1 cellular context compared by ENCODE assay signal in genomic region chr4:169014581-169014980, GRCh38.
TF ChIP-seq lines count a peak whose summit lies in the region.

No MANE protein-coding gene starts in this region.

TF ChIP-seq in K562, 482 proteins besides CTCF, POLR2A, EP300 and RAD21:
- TF ChIP-seq ZNF143 (CRISPR knock-in tag; IDR thresholded peaks at IDR 0.05) (no peak), NCOR1 (IDR thresholded peaks at IDR 0.05) (no peak), VEZF1 (CRISPR knock-in tag; IDR thresholded peaks at IDR 0.05) (no peak), ZBTB34 (CRISPR knock-in tag; IDR thresholded peaks at IDR 0.05) (no peak), ZNF764 (CRISPR knock-in tag; IDR thresholded peaks at IDR 0.05; ENCODE audit: low read depth) (no peak), ZNF165 (CRISPR knock-in tag; IDR thresholded peaks at IDR 0.05; ENCODE audit: borderline replicate concordance) (no peak), LARP7 (IDR thresholded peaks at IDR 0.05) (no peak), NCOA1 (IDR thresholded peaks at IDR 0.05; ENCODE audit: low read depth) (no peak), KDM5B (IDR thresholded peaks at IDR 0.05; ENCODE audit: insufficient replicate concordance, low read depth, low read length) (no peak), HOMEZ (CRISPR knock-in tag; IDR thresholded peaks at IDR 0.05) (no peak), ZNF699 (CRISPR knock-in tag; IDR thresholded peaks at IDR 0.05; ENCODE audit: insufficient replicate concordance) (no peak), ATF7 (IDR thresholded peaks at IDR 0.05) (no peak), ZNF395 (CRISPR knock-in tag; IDR thresholded peaks at IDR 0.05) (no peak), SMARCB1 (IDR thresholded peaks at IDR 0.05; ENCODE audit: insufficient read length, low read depth) (no peak), SREBF2 (CRISPR knock-in tag; IDR thresholded peaks at IDR 0.05) (no peak), CBX3 (IDR thresholded peaks at IDR 0.05; ENCODE audit: borderline replicate concordance in 1 of 2, low read length in 2 of 2) (no peak)
